Comparison of ENCODE assay signal across 11 cellular contexts in genomic region chr1:169266133-169266532, GRCh38.
"Had no signal": no experiment of that assay in that cellular context is flagged by ENCODE, and none has a peak within 500 bp of the region (broad histone marks: within the 10 kb centered on the region; RNA-seq: fewer than 3 reads in every experiment).

No MANE protein-coding gene starts in this region.

- H3K4me2 ChIP-seq: GM23338 had no signal

- FAIRE-seq: H1, H54 had no signal

- H3K36me3 ChIP-seq: HAP-1 had no signal

- H3K9ac ChIP-seq: GM23248 had no signal

- H3K4me3 ChIP-seq: GM23248, GM23338, HAP-1 had no signal

- H2AFZ ChIP-seq: GM23248, GM23338 had no signal

- DNase-seq: GM23248, GOT3, H7, H9, HCEC 1CT, HFFc6 had no signal

- H3K27ac ChIP-seq: GM23248 had no signal

- H3K9me3 ChIP-seq: HAP-1 had no signal

- ATAC-seq: GM23338, HCT116 had no signal
